In the genomic region with DNA sequence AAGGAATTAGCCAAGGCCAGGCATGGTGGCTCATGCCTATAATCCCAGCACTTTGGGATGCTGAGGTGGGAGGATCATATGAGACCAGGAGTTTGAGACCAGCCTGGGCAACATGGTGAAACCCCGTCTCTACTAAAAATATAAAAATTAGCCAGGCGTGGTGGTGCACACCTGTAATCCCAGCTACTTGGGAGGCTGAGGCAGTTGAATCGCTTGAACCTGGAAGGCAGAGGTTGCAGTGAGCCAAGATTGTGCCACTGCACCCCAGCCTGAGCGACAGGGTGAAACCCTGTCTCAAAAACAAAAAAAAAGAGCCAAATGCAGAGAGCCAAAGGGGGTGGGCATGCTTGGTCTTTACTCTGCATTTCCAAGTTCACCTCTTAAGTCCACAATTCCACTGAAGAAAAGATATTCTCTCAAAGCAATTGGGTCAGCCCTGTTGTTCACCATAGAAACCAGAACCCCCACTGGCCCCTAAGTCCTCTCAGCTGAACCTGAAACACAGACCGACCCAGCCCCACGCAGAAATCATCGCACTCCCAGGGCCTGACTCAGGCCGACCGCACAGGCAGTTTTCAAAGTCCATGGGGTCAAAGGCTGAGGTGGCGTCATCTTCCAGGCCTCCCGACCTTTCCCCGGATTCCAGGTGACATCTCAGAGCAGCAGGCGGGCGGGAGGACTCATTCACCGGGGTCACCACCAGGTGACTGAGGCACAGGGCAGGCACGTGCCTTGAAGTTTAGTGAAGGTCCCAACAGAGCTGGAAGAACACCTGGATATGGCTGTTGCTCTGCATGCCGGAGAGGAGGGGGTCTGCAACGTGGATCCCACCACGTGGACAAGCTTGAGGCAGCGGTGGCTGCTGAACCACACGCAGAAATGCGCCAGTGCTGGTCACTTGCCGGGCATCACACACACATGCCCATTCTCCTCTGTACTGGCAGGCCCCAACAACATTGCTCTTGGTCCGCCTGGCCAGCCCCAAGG, we compare ENCODE assay signal across 14 cellular contexts.
"Had no signal": no experiment of that assay in that cellular context is flagged by ENCODE, and none has a peak within 500 bp of the region (broad histone marks: within the 10 kb centered on the region; RNA-seq: fewer than 3 reads in every experiment).

No MANE protein-coding gene starts in this region.

- H3K4me3 ChIP-seq: left lung, right atrium auricular region, uterus had no signal

- H3K9me3 ChIP-seq: left lung, right atrium auricular region, uterus had no signal

- DNase-seq: activated CD4-positive, CD25-positive, alpha-beta regulatory T cell; activated effector memory CD4-positive, alpha-beta T cell treated with anti-CD3 and anti-CD28 coated beads, Interleukin-2, amount 50 U/mL, for 16 hours; activated T-cell treated with anti-CD3 and anti-CD28 coated beads, Interleukin-2, amount 50 U/mL, for 1 hour; amygdala; cerebellar nuclear complex; dermis blood vessel endothelial cell; erythroblast; hippocampal formation; left lung; stimulated activated CD4-positive, alpha-beta T cell treated with anti-CD3 and anti-CD28 coated beads, Interleukin-2, amount 100 ng/mL, for 24 hours; T-helper 2 cell; uterus had no signal

- H3K36me3 ChIP-seq: uterus had no signal

- H3K27ac ChIP-seq: left lung, right atrium auricular region, uterus had no signal

- H3K27me3 ChIP-seq: left lung, right atrium auricular region, uterus had no signal

- ATAC-seq: activated naive CD4-positive, alpha-beta T cell treated with anti-CD3 and anti-CD28 coated beads, Interleukin-2, amount 50 U/mL, for 72 hours; left lung had no signal

- H3K4me1 ChIP-seq: left lung, right atrium auricular region, uterus had no signal
